In the genomic region with DNA sequence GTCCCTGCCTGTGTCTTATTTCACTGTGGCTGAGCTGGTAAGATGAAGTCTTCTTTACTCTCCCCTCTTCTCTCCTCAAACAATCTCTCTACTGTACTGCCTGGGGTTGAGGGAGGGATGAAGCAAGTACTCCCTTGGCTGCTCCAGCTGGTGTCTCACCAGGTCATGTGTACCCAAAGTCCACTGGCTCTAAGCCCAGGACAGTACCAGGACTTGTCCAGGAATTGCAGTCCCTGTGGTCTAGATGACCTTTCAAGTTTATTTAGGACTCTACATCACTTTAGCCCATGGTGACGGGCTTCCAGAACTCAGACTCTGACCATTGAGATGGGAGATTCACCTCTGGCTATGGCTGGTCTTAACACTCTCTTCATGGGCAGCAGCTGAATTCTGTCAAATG, we compare ENCODE assay signal across 1 cellular context.
TF ChIP-seq lines count a peak whose summit lies in the region.

No MANE protein-coding gene starts in this region.

TF ChIP-seq in liver, 16 proteins besides CTCF, POLR2A, EP300 and RAD21 (continued from another document):
- TF ChIP-seq, protein P1, sequence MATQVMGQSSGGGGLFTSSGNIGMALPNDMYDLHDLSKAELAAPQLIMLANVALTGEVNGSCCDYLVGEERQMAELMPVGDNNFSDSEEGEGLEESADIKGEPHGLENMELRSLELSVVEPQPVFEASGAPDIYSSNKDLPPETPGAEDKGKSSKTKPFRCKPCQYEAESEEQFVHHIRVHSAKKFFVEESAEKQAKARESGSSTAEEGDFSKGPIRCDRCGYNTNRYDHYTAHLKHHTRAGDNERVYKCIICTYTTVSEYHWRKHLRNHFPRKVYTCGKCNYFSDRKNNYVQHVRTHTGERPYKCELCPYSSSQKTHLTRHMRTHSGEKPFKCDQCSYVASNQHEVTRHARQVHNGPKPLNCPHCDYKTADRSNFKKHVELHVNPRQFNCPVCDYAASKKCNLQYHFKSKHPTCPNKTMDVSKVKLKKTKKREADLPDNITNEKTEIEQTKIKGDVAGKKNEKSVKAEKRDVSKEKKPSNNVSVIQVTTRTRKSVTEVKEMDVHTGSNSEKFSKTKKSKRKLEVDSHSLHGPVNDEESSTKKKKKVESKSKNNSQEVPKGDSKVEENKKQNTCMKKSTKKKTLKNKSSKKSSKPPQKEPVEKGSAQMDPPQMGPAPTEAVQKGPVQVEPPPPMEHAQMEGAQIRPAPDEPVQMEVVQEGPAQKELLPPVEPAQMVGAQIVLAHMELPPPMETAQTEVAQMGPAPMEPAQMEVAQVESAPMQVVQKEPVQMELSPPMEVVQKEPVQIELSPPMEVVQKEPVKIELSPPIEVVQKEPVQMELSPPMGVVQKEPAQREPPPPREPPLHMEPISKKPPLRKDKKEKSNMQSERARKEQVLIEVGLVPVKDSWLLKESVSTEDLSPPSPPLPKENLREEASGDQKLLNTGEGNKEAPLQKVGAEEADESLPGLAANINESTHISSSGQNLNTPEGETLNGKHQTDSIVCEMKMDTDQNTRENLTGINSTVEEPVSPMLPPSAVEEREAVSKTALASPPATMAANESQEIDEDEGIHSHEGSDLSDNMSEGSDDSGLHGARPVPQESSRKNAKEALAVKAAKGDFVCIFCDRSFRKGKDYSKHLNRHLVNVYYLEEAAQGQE (IDR thresholded peaks at IDR 0.05), result peak; percentile 82
- TF ChIP-seq, protein P2, sequence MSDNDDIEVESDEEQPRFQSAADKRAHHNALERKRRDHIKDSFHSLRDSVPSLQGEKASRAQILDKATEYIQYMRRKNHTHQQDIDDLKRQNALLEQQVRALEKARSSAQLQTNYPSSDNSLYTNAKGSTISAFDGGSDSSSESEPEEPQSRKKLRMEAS (IDR thresholded peaks at IDR 0.05), result peak; percentile 79
- TF ChIP-seq FOXA2 (IDR thresholded peaks at IDR 0.05), result peak; percentile 94
- TF ChIP-seq, protein P3, sequence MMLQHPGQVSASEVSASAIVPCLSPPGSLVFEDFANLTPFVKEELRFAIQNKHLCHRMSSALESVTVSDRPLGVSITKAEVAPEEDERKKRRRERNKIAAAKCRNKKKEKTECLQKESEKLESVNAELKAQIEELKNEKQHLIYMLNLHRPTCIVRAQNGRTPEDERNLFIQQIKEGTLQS (IDR thresholded peaks at IDR 0.05), result peak; percentile 84
- TF ChIP-seq FOXA1 (IDR thresholded peaks at IDR 0.05), result peak; percentile 92
- peak; percentile 97 for TF ChIP-seq HNF4A (conservative IDR thresholded peaks at IDR 0.05)
- peak; percentile 90 for TF ChIP-seq HNF4G (IDR thresholded peaks at IDR 0.05)
- TF ChIP-seq EGR1 (IDR thresholded peaks at IDR 0.05; ENCODE audit: low read depth in 2 of 2), result no peak
- TF ChIP-seq JUND (IDR thresholded peaks at IDR 0.05), result peak; percentile 85 to 86
- TF ChIP-seq NR2F2 (IDR thresholded peaks at IDR 0.05), result peak; percentile 83
- peak; percentile 97 for TF ChIP-seq SP1 (IDR thresholded peaks at IDR 0.05)
- no peak for TF ChIP-seq TAF1 (conservative IDR thresholded peaks at IDR 0.05)
